9 cellular contexts compared by ENCODE assay signal in the genomic region with DNA sequence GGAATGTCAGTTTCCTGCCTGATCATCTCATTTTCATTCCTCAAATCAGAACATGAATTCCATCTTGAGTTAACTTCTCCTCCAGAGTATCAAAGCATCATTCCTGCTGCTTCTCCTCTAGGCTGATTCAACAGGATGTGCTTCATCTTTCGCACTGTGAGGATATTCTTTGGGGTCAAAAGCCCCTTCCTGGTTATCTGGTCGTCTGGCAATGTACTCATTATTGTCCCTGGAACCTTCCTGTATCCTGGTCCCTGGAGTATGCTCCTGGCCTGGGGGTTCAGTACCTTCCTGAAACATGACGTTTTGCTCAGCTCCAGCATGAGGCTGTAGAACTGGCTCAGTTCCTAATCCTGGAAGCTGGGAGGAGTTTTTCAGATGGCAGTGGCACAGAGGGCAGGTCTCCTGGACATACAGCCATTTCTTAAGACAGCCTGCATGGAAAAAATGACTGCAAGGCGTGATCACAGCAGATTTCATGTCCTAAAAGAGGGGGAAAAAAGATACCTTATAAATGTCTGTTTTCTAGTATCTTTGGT. TPM values are rescaled to one million over a fixed set of nuclear protein-coding genes. Genes with fewer than 3 reads are reported as not detected.
DNase-seq lines count a peak whose midpoint lies in the region; ATAC-seq and TF ChIP-seq lines count a peak whose summit lies in the region.
"Not testable (repeated sequence)": the region's sequence is repeated elsewhere in the genome, so short reads cannot be mapped to it uniquely, and the experiment has no call there.
"Had no signal": no experiment of that assay in that cellular context is flagged by ENCODE, and none has a peak within 500 bp of the region (broad histone marks: within the 10 kb centered on the region; RNA-seq: fewer than 3 reads in every experiment).

No MANE protein-coding gene starts in this region.

- H3K36me3 Mint-ChIP-seq in CD4-positive, alpha-beta memory T cell, result peaks cover 22 to 69% of the 10 kb centered on the region in 2 donors
- peaks cover 63% of the 10 kb centered on the region for H3K36me3 Mint-ChIP-seq in activated CD8-positive, alpha-beta T cell treated with anti-CD3 and anti-CD28 coated beads, Interleukin-2, amount 10 ng/mL, durations not matched to agents 7 days and 5 days (ENCODE audit: low read depth)
- H3K36me3 Mint-ChIP-seq in activated naive CD8-positive, alpha-beta T cell treated with anti-CD3 and anti-CD28 coated beads for 36 hours, result peaks cover 20% of the 10 kb centered on the region
- H3K36me3 Mint-ChIP-seq in natural killer cell treated with Interleukin-12 subunit alpha and Interleukin-12 subunit beta and Interleukin-15 and Interleukin-18, amount 100 ng/mL, for 72 hours, result peaks cover 27% of the 10 kb centered on the region

- ATAC-seq in activated CD8-positive, alpha-beta T cell treated with anti-CD3 and anti-CD28 coated beads, Interleukin-2, amount 10 ng/mL, durations not matched to agents 7 days and 5 days; natural killer cell treated with Interleukin-12 subunit alpha and Interleukin-12 subunit beta and Interleukin-15 and Interleukin-18, amount 100 ng/mL, for 72 hours: not testable (repeated sequence)
- peak; percentile 51 for ATAC-seq in left colon

- H3K27me3 Mint-ChIP-seq in CD4-positive, alpha-beta memory T cell; activated CD8-positive, alpha-beta T cell treated with anti-CD3 and anti-CD28 coated beads, Interleukin-2, amount 10 ng/mL, durations not matched to agents 7 days and 5 days (ENCODE audit: low read depth); activated naive CD8-positive, alpha-beta T cell treated with anti-CD3 and anti-CD28 coated beads for 36 hours; natural killer cell treated with Interleukin-12 subunit alpha and Interleukin-12 subunit beta and Interleukin-15 and Interleukin-18, amount 100 ng/mL, for 72 hours: not testable (repeated sequence)

- not testable (repeated sequence) for H3K9me3 Mint-ChIP-seq in CD4-positive, alpha-beta memory T cell; activated CD8-positive, alpha-beta T cell treated with anti-CD3 and anti-CD28 coated beads, Interleukin-2, amount 10 ng/mL, durations not matched to agents 7 days and 5 days (ENCODE audit: insufficient read depth); activated naive CD8-positive, alpha-beta T cell treated with anti-CD3 and anti-CD28 coated beads for 36 hours; natural killer cell treated with Interleukin-12 subunit alpha and Interleukin-12 subunit beta and Interleukin-15 and Interleukin-18, amount 100 ng/mL, for 72 hours

- TF ChIP-seq CTCF in stomach (IDR thresholded peaks at IDR 0.05), result not testable (repeated sequence)

- CTCF ChIA-PET in CD4-positive, alpha-beta memory T cell (lab: Charles Lee; ENCODE audit: partially characterized antibody), result interaction anchor here (0.7 to 7.2 kb wide), 4 partner anchors 48 to 828 kb away, joined by 3 to 175 read pairs (median 58); no protein-coding TSS in a partner anchor
- CTCF ChIA-PET in activated CD8-positive, alpha-beta T cell treated with anti-CD3 and anti-CD28 coated beads, Interleukin-2, amount 10 ng/mL, durations not matched to agents 7 days and 5 days (lab: Charles Lee), result interaction anchor here (2.2 to 3.4 kb wide), 4 partner anchors 12 to 829 kb away, joined by 8 to 83 read pairs (median 44); no protein-coding TSS in a partner anchor

- peaks cover 12 to 24% (median 17%) of the 10 kb centered on the region in 4 donors for H3K4me1 Mint-ChIP-seq in CD4-positive, alpha-beta memory T cell
- H3K4me1 Mint-ChIP-seq in activated CD8-positive, alpha-beta T cell treated with anti-CD3 and anti-CD28 coated beads, Interleukin-2, amount 10 ng/mL, durations not matched to agents 7 days and 5 days (ENCODE audit: low read depth), result peaks cover 31% of the 10 kb centered on the region
- H3K4me1 Mint-ChIP-seq in activated naive CD8-positive, alpha-beta T cell treated with anti-CD3 and anti-CD28 coated beads for 36 hours, result peaks cover 54% of the 10 kb centered on the region
- peaks cover 15 to 17% of the 10 kb centered on the region in 2 donors for H3K4me1 Mint-ChIP-seq in natural killer cell treated with Interleukin-12 subunit alpha and Interleukin-12 subunit beta and Interleukin-15 and Interleukin-18, amount 100 ng/mL, for 72 hours (ENCODE audit: low read depth in 2 of 2)

- WGBS in stomach, 5 donors, result 44 to 58% (median 49%) methylated on average over 4 of the region's 4 CpGs

- H3K9ac ChIP-seq in SK-N-MC (ENCODE audit: insufficient read length), result not testable (repeated sequence)

- POLR2A ChIA-PET in CD4-positive, alpha-beta memory T cell (lab: Charles Lee; ENCODE audit: partially characterized antibody), result interaction anchor here (1.0 kb wide), 1 partner anchor 101 kb away, joined by 3 read pairs; no protein-coding TSS in a partner anchor
- POLR2A ChIA-PET in activated CD8-positive, alpha-beta T cell treated with anti-CD3 and anti-CD28 coated beads, Interleukin-2, amount 10 ng/mL, durations not matched to agents 7 days and 5 days (lab: Charles Lee), result not testable (repeated sequence)

- not testable (repeated sequence) for H3K4me3 Mint-ChIP-seq in CD4-positive, alpha-beta memory T cell; activated CD8-positive, alpha-beta T cell treated with anti-CD3 and anti-CD28 coated beads, Interleukin-2, amount 10 ng/mL, durations not matched to agents 7 days and 5 days; activated naive CD8-positive, alpha-beta T cell treated with anti-CD3 and anti-CD28 coated beads for 36 hours; natural killer cell treated with Interleukin-12 subunit alpha and Interleukin-12 subunit beta and Interleukin-15 and Interleukin-18, amount 100 ng/mL, for 72 hours

- TF ChIP-seq POLR2A in stomach (IDR thresholded peaks at IDR 0.05), result not testable (repeated sequence)

- DNase-seq in CD4-positive, alpha-beta memory T cell; SK-N-MC (ENCODE audit: low read depth, low spot score); activated CD8-positive, alpha-beta T cell treated with anti-CD3 and anti-CD28 coated beads, Interleukin-2, amount 10 ng/mL, durations not matched to agents 7 days and 5 days; activated naive CD8-positive, alpha-beta T cell treated with anti-CD3 and anti-CD28 coated beads for 36 hours; epithelial cell of prostate (ENCODE audit: low read depth, low spot score); left colon; natural killer cell treated with Interleukin-12 subunit alpha and Interleukin-12 subunit beta and Interleukin-15 and Interleukin-18, amount 100 ng/mL, for 72 hours (ENCODE audit: low spot score); stomach: not testable (repeated sequence)

- H3K4me1 ChIP-seq in CD4-positive, alpha-beta memory T cell (ENCODE audit: insufficient read depth, low read length), result peaks cover 14% of the 10 kb centered on the region
- H3K4me1 ChIP-seq in stomach, result peaks cover 0 to 32% (median 8%) of the 10 kb centered on the region in 4 donors

- not testable (repeated sequence) for H3K9me3 ChIP-seq in CD4-positive, alpha-beta memory T cell (ENCODE audit: control insufficient read depth in 1 of 2, low read length in 2 of 2); SK-N-MC (ENCODE audit: low read depth, low read length); stomach

- not testable (repeated sequence) for H3K27ac ChIP-seq in CD4-positive, alpha-beta memory T cell (ENCODE audit: low read depth, low read length)
- H3K27ac ChIP-seq in SK-N-MC (0 out of 2 replicates have a peak overlapping the region, but pooled peaks have one; percentile 16), epithelial cell of prostate (peak overlapping the region; percentile 20), stomach (peak overlapping the region in 3 of 5 donors; percentile 2 to 27 (median 24))

- intact Hi-C loops in CD4-positive, alpha-beta memory T cell (cut with micrococcal nuclease), result loop anchor here (5.0 kb wide), 1 partner anchor 284 kb away; no protein-coding TSS in a partner anchor
- intact Hi-C loops in left colon (cut with DNase I, micrococcal nuclease) (loop anchor here in 1 of 2 donors (10.0 kb wide), 2 partner anchors 106 to 826 kb away; partner anchors contain the start of gene UBLCP1), stomach (cut with DNase I; ENCODE audit: low total_unique reads) (loop anchor here (10.0 kb wide), 2 partner anchors 106 to 156 kb away; partner anchors contain the start of gene UBLCP1)

- peaks cover 44% of the 10 kb centered on the region for H3K36me3 ChIP-seq in CD4-positive, alpha-beta memory T cell (ENCODE audit: insufficient read depth, low read length)
- peaks cover 77% of the 10 kb centered on the region for H3K36me3 ChIP-seq in SK-N-MC (ENCODE audit: insufficient read depth, low read length)
- H3K36me3 ChIP-seq in stomach, result peaks cover 18 to 79% (median 65%) of the 10 kb centered on the region in 4 donors

- not testable (repeated sequence) for TF ChIP-seq EP300 in stomach (IDR thresholded peaks at IDR 0.05)

- H3K27ac Mint-ChIP-seq in CD4-positive, alpha-beta memory T cell, result peak overlapping the region in 4 of 7 donors; percentile 26 to 69 (median 50)
- H3K27ac Mint-ChIP-seq in activated CD8-positive, alpha-beta T cell treated with anti-CD3 and anti-CD28 coated beads, Interleukin-2, amount 10 ng/mL, durations not matched to agents 7 days and 5 days, result peak overlapping the region; percentile 48
- H3K27ac Mint-ChIP-seq in activated naive CD8-positive, alpha-beta T cell treated with anti-CD3 and anti-CD28 coated beads for 36 hours, result peak overlapping the region; percentile 68
- H3K27ac Mint-ChIP-seq in natural killer cell treated with Interleukin-12 subunit alpha and Interleukin-12 subunit beta and Interleukin-15 and Interleukin-18, amount 100 ng/mL, for 72 hours, result peak overlapping the region; percentile 21 to 64

- not testable (repeated sequence) for H3K27me3 ChIP-seq in CD4-positive, alpha-beta memory T cell (ENCODE audit: insufficient read depth, low read length); stomach

- not testable (repeated sequence) for H3K4me3 ChIP-seq in CD4-positive, alpha-beta memory T cell (ENCODE audit: low read length in 2 of 2); SK-N-MC; stomach

RNA-seq across cellular contexts. Expression of gene RNF145, which starts 50.7 kb away (rescaled TPM):
- total RNA-seq in CD4-positive, alpha-beta memory T cell, result 10 to 100 TPM; 62.4 to 67.8 TPM
- polyA plus RNA-seq in CD4-positive, alpha-beta memory T cell, result 10 to 100 TPM; 13.1 to 16.9 TPM
- 100 to 1,000 TPM; 140 to 143 TPM for total RNA-seq in activated CD8-positive, alpha-beta T cell treated with anti-CD3 and anti-CD28 coated beads, Interleukin-2, amount 10 ng/mL, durations not matched to agents 7 days and 5 days
- total RNA-seq in activated naive CD8-positive, alpha-beta T cell treated with anti-CD3 and anti-CD28 coated beads for 36 hours, result 10 to 100 TPM; 80.3 to 88.5 TPM
- total RNA-seq in left colon, result 10 to 100 TPM; 67.0 to 69.3 TPM
- 100 to 1,000 TPM in 1 of 2 donors, 10 to 100 TPM in 1; 92.3 to 113 TPM for total RNA-seq in natural killer cell treated with Interleukin-12 subunit alpha and Interleukin-12 subunit beta and Interleukin-15 and Interleukin-18, amount 100 ng/mL, for 72 hours
- 10 to 100 TPM in 4 of 5 donors, 1 to 10 TPM in 1; 7.0 to 96.9 (median 68.8) TPM for total RNA-seq in stomach
- polyA plus RNA-seq in stomach, result 10 to 100 TPM; 17.5 to 42.7 (median 24.3) TPM

RNA-seq across cellular contexts. Expression of gene EBF1, which starts 58.9 kb away (rescaled TPM):
- total RNA-seq in CD4-positive, alpha-beta memory T cell, result 1 to 10 TPM in 1 of 2 experiments, under 1 TPM in 1; 0.35 to 1.4 TPM
- under 1 TPM; 0.12 to 0.18 TPM for polyA plus RNA-seq in CD4-positive, alpha-beta memory T cell
- total RNA-seq in activated CD8-positive, alpha-beta T cell treated with anti-CD3 and anti-CD28 coated beads, Interleukin-2, amount 10 ng/mL, durations not matched to agents 7 days and 5 days, result under 1 TPM; 0.08 to 0.52 TPM
- total RNA-seq in activated naive CD8-positive, alpha-beta T cell treated with anti-CD3 and anti-CD28 coated beads for 36 hours, result under 1 TPM; 0.21 to 0.22 TPM
- total RNA-seq in left colon, result 1 to 10 TPM; 3.4 to 8.2 TPM
- 1 to 10 TPM in 1 of 2 donors, not detected in 1; 1.9 TPM for total RNA-seq in natural killer cell treated with Interleukin-12 subunit alpha and Interleukin-12 subunit beta and Interleukin-15 and Interleukin-18, amount 100 ng/mL, for 72 hours
- total RNA-seq in stomach, result 10 to 100 TPM in 3 of 5 donors, 1 to 10 TPM in 2; 8.4 to 70.6 (median 18.0) TPM
- 1 to 10 TPM; 1.8 to 1.9 (median 1.9) TPM for polyA plus RNA-seq in stomach
- polyA plus RNA-seq: CD8-positive, alpha-beta memory T cell had no signal
